ENCODE assay signal across 8 cellular contexts in genomic region chr7:1939434-1940401, GRCh38.
DNase-seq lines count a peak whose midpoint lies in the region; ATAC-seq and TF ChIP-seq lines count a peak whose summit lies in the region.

No MANE protein-coding gene starts in this region.

- H3K4me2 ChIP-seq in HCT116 (ENCODE audit: low read length): peak overlapping the region; percentile 34
- H3K4me2 ChIP-seq in OCI-LY7 (ENCODE audit: low read length): peak overlapping the region; percentile 57

- H3K9me3 ChIP-seq in HCT116 (ENCODE audit: control insufficient read depth in 1 of 2, insufficient read depth in 1 of 2, low read depth in 1 of 2, low read length in 2 of 2) (no peaks in the 10 kb centered on the region), OCI-LY7 (ENCODE audit: low read length) (no peaks in the 10 kb centered on the region), stomach (no peaks in the 10 kb centered on the region), tibial artery (no peaks in the 10 kb centered on the region)

- intact Hi-C loops in HCT116 (cut with micrococcal nuclease) (no loop called here), OCI-LY7 (cut with micrococcal nuclease; ENCODE audit: unreplicated experiment) (loop anchor here (2.0 kb wide), 1 partner anchor 101 kb away; no protein-coding TSS in a partner anchor), stomach (cut with DNase I; ENCODE audit: low total_unique reads) (no loop called here), tibial artery (cut with DNase I; ENCODE audit: low total_unique reads) (no loop called here)

- no peaks in the 10 kb centered on the region for H3K9me3 Mint-ChIP-seq in central memory CD8-positive, alpha-beta T cell

- H3K4me3 Mint-ChIP-seq in central memory CD8-positive, alpha-beta T cell: peak overlapping the region; percentile 92

- peaks cover 13 to 19% of the 10 kb centered on the region in 2 experiments for H3K4me1 ChIP-seq in HCT116 (ENCODE audit: control insufficient read depth in 1 of 2, insufficient read depth in 2 of 2, low read length in 2 of 2)
- peaks cover 17% of the 10 kb centered on the region for H3K4me1 ChIP-seq in OCI-LY7 (ENCODE audit: insufficient read depth, low read length, poor library complexity, severe bottlenecking)
- H3K4me1 ChIP-seq in stomach: peaks cover 0 to 28% (median 1%) of the 10 kb centered on the region in 4 donors
- H3K4me1 ChIP-seq in tibial artery: peaks cover 0 to 3% (median 0%) of the 10 kb centered on the region in 4 donors

- H3K27ac ChIP-seq in HCT116 (ENCODE audit: low read depth, low read length) (peak overlapping the region; percentile 28; the same call in 1 of the 2 replicates), OCI-LY7 (ENCODE audit: low read depth, low read length, poor library complexity, severe bottlenecking) (peak overlapping the region; percentile 47), stomach (peak overlapping the region; percentile 34 to 65 (median 59)), tibial artery (no peak overlapping the region)

- TF ChIP-seq POLR2A in HCT116 (IDR thresholded peaks at IDR 0.05; ENCODE audit: borderline replicate concordance, extremely low read depth, insufficient read depth, insufficient read length) (no peak), stomach (IDR thresholded peaks at IDR 0.05) (no peak)

- H3K9ac ChIP-seq in HCT116 (ENCODE audit: low read length): no peak overlapping the region

- H3K36me3 Mint-ChIP-seq in central memory CD8-positive, alpha-beta T cell (ENCODE audit: insufficient read depth): peaks cover 36% of the 10 kb centered on the region

- H3K36me3 ChIP-seq in HCT116 (ENCODE audit: control insufficient read depth in 1 of 2, insufficient read depth in 2 of 2, low read length in 2 of 2) (no peaks in the 10 kb centered on the region), OCI-LY7 (ENCODE audit: insufficient read depth, low read length) (no peaks in the 10 kb centered on the region), stomach (peaks cover 0 to 17% (median 15%) of the 10 kb centered on the region in 4 donors), tibial artery (peaks cover 0 to 13% (median 0%) of the 10 kb centered on the region in 3 donors)

- no peak for TF ChIP-seq RAD21 in HCT116 (IDR thresholded peaks at IDR 0.05; ENCODE audit: low read depth)

- H3K9me2 ChIP-seq in HCT116 (ENCODE audit: insufficient read depth) (no peaks in the 10 kb centered on the region), OCI-LY7 (ENCODE audit: insufficient read depth, low read length) (no peaks in the 10 kb centered on the region)

- TF ChIP-seq EP300 in stomach (IDR thresholded peaks at IDR 0.05): no peak

- TF ChIP-seq CTCF in HCT116 (IDR thresholded peaks at IDR 0.05 in 2 of 3, conservative IDR thresholded peaks at IDR 0.05 in 1 of 3; ENCODE audit: borderline replicate concordance in 1 of 3, insufficient read depth in 1 of 3, low read depth in 2 of 3, low read length in 2 of 3) (no peak), OCI-LY7 (conservative IDR thresholded peaks at IDR 0.05; ENCODE audit: low read length) (no peak), stomach (IDR thresholded peaks at IDR 0.05) (no peak), tibial artery (IDR thresholded peaks at IDR 0.05) (no peak)

- peak overlapping the region; percentile 96 for H3K27ac Mint-ChIP-seq in central memory CD8-positive, alpha-beta T cell (ENCODE audit: low read depth)

- no peaks in the 10 kb centered on the region for H3K27me3 Mint-ChIP-seq in central memory CD8-positive, alpha-beta T cell

- H3K4me1 Mint-ChIP-seq in central memory CD8-positive, alpha-beta T cell: peaks cover 60% of the 10 kb centered on the region

- ATAC-seq in GM18498 (IDR thresholded peaks at IDR 0.05; ENCODE audit: unreplicated experiment) (peak; percentile 16), HCT116 (no peak)
- peak; percentile 53 for ATAC-seq in central memory CD8-positive, alpha-beta T cell (replicated peaks; ENCODE audit: extremely low read depth, poor library complexity, severe bottlenecking)

- no peaks in the 10 kb centered on the region for H4K20me1 ChIP-seq in HCT116 (ENCODE audit: insufficient read depth)
- H4K20me1 ChIP-seq in OCI-LY7 (ENCODE audit: insufficient read depth, low read length): no peaks in the 10 kb centered on the region

- POLR2A ChIA-PET in HCT116 (lab: Charles Lee) (interaction anchor here (0.6 kb wide), 1 partner anchor 408 kb away, joined by 3 read pairs; no protein-coding TSS in a partner anchor), OCI-LY7 (lab: Charles Lee) (no interaction called here)

- H2AFZ ChIP-seq in HCT116 (ENCODE audit: low read depth, low read length, poor library complexity, severe bottlenecking) (no peak overlapping the region), OCI-LY7 (ENCODE audit: low read length) (peak overlapping the region; percentile 46; the same call in 1 of the 2 replicates)

- H3K4me3 ChIP-seq in HCT116 (replicated peaks in 1 of 2; ENCODE audit: low read depth in 1 of 2, low read length in 2 of 2) (no peak overlapping the region), OCI-LY7 (ENCODE audit: low read depth, low read length, poor library complexity, severe bottlenecking) (peak overlapping the region; percentile 9), stomach (peak overlapping the region; percentile 22 to 35 (median 32)), tibial artery (no peak overlapping the region)

- DNase-seq in HCT116 (ENCODE audit: low read depth, low spot score): no peak
- DNase-seq in OCI-LY7 (ENCODE audit: low spot score): no peak
- DNase-seq in central memory CD8-positive, alpha-beta T cell (ENCODE audit: low spot score in 2 of 2): no peak
- DNase-seq in stomach: no peak
- no peak for DNase-seq in tibial artery
- no peak for DNase-seq in DMS153 treated with DMSO at 0.1 percent for 48 hours (lab: John Stamatoyannopoulos, UW; ENCODE audit: unreplicated experiment)
- DNase-seq in middle frontal gyrus (ENCODE audit: extremely low spot score, low spot score): no peak

- H3K79me2 ChIP-seq in HCT116 (ENCODE audit: insufficient read depth, low read length) (no peaks in the 10 kb centered on the region; the same call in 1 of the 2 replicates), OCI-LY7 (ENCODE audit: insufficient read depth, low read depth, low read length) (no peaks in the 10 kb centered on the region)

- BruUV-seq in HCT116 (replicated peaks; lab: Mats Ljungman, UMichigan) (no TSS peak), OCI-LY7 (replicated peaks; lab: Mats Ljungman, UMichigan) (no TSS peak)

- WGBS in stomach, 5 donors: 66 to 83% (median 82%) methylated on average over 21 to 28 of the region's 28 CpGs

- H3K27me3 ChIP-seq in HCT116 (ENCODE audit: insufficient read depth, low read length) (no peaks in the 10 kb centered on the region), stomach (no peaks in the 10 kb centered on the region), tibial artery (no peaks in the 10 kb centered on the region)

- RAD21 ChIA-PET in HCT116 (lab: Charles Lee; ENCODE audit: low non-redundant PET in 1 of 2, low total read pairs in 2 of 2, uncharacterized antibody in 2 of 2, unreplicated experiment in 2 of 2): no interaction called here

- CTCF ChIA-PET in HCT116 (lab: Charles Lee): no interaction called here
- CTCF ChIA-PET in OCI-LY7 (lab: Charles Lee; ENCODE audit: unreplicated experiment): interaction anchor here (0.6 to 0.8 kb wide), 2 partner anchors 12 to 261 kb away, joined by 3 read pairs; no protein-coding TSS in a partner anchor

TF ChIP-seq in HCT116, 20 proteins besides CTCF, POLR2A, EP300 and RAD21:
- TF ChIP-seq SIN3A (IDR thresholded peaks at IDR 0.05; ENCODE audit: low read depth): no peak

Comparison
In these comparisons a context has a peak if more than half of its experiments do, and no peak if none do; other contexts are left out.
1. H3K27ac ChIP-seq: peak in HCT116 (single experiment), OCI-LY7 (single experiment) and stomach (5 of 5); none in tibial artery (0 of 2).
2. H3K4me3 ChIP-seq: peak in OCI-LY7 (single experiment) and stomach (4 of 4); none in HCT116 (0 of 2) and tibial artery (0 of 2).